Comparison of ENCODE assay signal across 1 cellular context in genomic region chr1:205064301-205064700, GRCh38.
TF ChIP-seq lines count a peak whose summit lies in the region.

No MANE protein-coding gene starts in this region.

TF ChIP-seq in K562, 482 proteins besides CTCF, POLR2A, EP300 and RAD21:
- TF ChIP-seq CREB5 (CRISPR knock-in tag; IDR thresholded peaks at IDR 0.05) (no peak), CXXC5 (CRISPR knock-in tag; IDR thresholded peaks at IDR 0.05) (0 out of 2 replicates have a peak, but pooled peaks have one; percentile 14)
